1 cellular context compared by ENCODE assay signal in genomic region chr12:122984612-122985358, GRCh38.
TF ChIP-seq lines count a peak whose summit lies in the region.

No MANE protein-coding gene starts in this region.

TF ChIP-seq in K562, 482 proteins besides CTCF, POLR2A, EP300 and RAD21 (continued from another document and continues in another):
- 0 out of 2 replicates have a peak, but pooled peaks have one; percentile 17 for TF ChIP-seq ZBTB9 (CRISPR knock-in tag; IDR thresholded peaks at IDR 0.05)
- TF ChIP-seq ADNP (tag; IDR thresholded peaks at IDR 0.05), result no peak
- no peak for TF ChIP-seq KDM4B (IDR thresholded peaks at IDR 0.05; ENCODE audit: borderline replicate concordance in 2 of 2, low read depth in 1 of 2)
- no peak for TF ChIP-seq ZNF695 (CRISPR knock-in tag; IDR thresholded peaks at IDR 0.05)
- no peak for TF ChIP-seq KDM1A (IDR thresholded peaks at IDR 0.05)
- TF ChIP-seq ATF2 (CRISPR knock-in tag; IDR thresholded peaks at IDR 0.05), result no peak
- TF ChIP-seq ZBTB7A (IDR thresholded peaks at IDR 0.05; ENCODE audit: borderline replicate concordance, control insufficient read depth, low read depth, low read length), result no peak
- TF ChIP-seq BHLHE40 (IDR thresholded peaks at IDR 0.05; ENCODE audit: low read length), result no peak
- TF ChIP-seq NBN (IDR thresholded peaks at IDR 0.05; ENCODE audit: low read depth), result no peak
- TF ChIP-seq ZNF586 (CRISPR knock-in tag; conservative IDR thresholded peaks at IDR 0.05), result no peak
- no peak for TF ChIP-seq SMAD3 (CRISPR knock-in tag; conservative IDR thresholded peaks at IDR 0.05)
- TF ChIP-seq RBFOX2 (IDR thresholded peaks at IDR 0.05; ENCODE audit: low read depth, low read length), result no peak; the same call in 1 of the 2 replicates
- TF ChIP-seq RBM15 (IDR thresholded peaks at IDR 0.05; ENCODE audit: insufficient read depth, low read length), result no peak
- TF ChIP-seq FOS (IDR thresholded peaks at IDR 0.05; ENCODE audit: extremely low read depth, insufficient read length), result no peak
- TF ChIP-seq FOXP1 (CRISPR knock-in tag; IDR thresholded peaks at IDR 0.05), result no peak
- TF ChIP-seq NCOA2 (IDR thresholded peaks at IDR 0.05; ENCODE audit: partially characterized antibody in 2 of 2), result no peak
- no peak for TF ChIP-seq PATZ1 (CRISPR knock-in tag; IDR thresholded peaks at IDR 0.05; ENCODE audit: borderline replicate concordance)
- TF ChIP-seq ZBTB43 (CRISPR knock-in tag; IDR thresholded peaks at IDR 0.05), result no peak; the same call in 1 of the 2 replicates
- no peak for TF ChIP-seq HMGXB4 (CRISPR knock-in tag; IDR thresholded peaks at IDR 0.05)
- TF ChIP-seq NFE2L1 (tag; IDR thresholded peaks at IDR 0.05; ENCODE audit: borderline replicate concordance, low read depth), result no peak
- no peak for TF ChIP-seq TFAM (CRISPR knock-in tag; conservative IDR thresholded peaks at IDR 0.05)
- no peak for TF ChIP-seq CHD2 (IDR thresholded peaks at IDR 0.05; ENCODE audit: low read depth, low read length)
- peak; percentile 7 for TF ChIP-seq KDM5B (IDR thresholded peaks at IDR 0.05; ENCODE audit: insufficient replicate concordance, low read depth, low read length)
- TF ChIP-seq ZNF277 (CRISPR knock-in tag; IDR thresholded peaks at IDR 0.05; ENCODE audit: borderline replicate concordance), result no peak
- TF ChIP-seq POLR2AphosphoS5 (IDR thresholded peaks at IDR 0.05; ENCODE audit: control insufficient read depth, insufficient read depth, low read depth, low read length), result no peak
- TF ChIP-seq ELF2 (CRISPR knock-in tag; IDR thresholded peaks at IDR 0.05), result no peak
- no peak for TF ChIP-seq ZNF253 (CRISPR knock-in tag; conservative IDR thresholded peaks at IDR 0.05)
- TF ChIP-seq GABPB1 (CRISPR knock-in tag; IDR thresholded peaks at IDR 0.05), result peak; percentile 46; the same call in 1 of the 2 replicates
- TF ChIP-seq ZNF696 (CRISPR knock-in tag; conservative IDR thresholded peaks at IDR 0.05), result no peak
- no peak for TF ChIP-seq CAMTA2 (CRISPR knock-in tag; conservative IDR thresholded peaks at IDR 0.05)
- no peak for TF ChIP-seq BACH1 (tag; IDR thresholded peaks at IDR 0.05)
- no peak for TF ChIP-seq NR2F6 (CRISPR knock-in tag; IDR thresholded peaks at IDR 0.05)
- peak; percentile 42 for TF ChIP-seq GABPA (tag; conservative IDR thresholded peaks at IDR 0.05; ENCODE audit: low read depth)
- no peak for TF ChIP-seq CBFA2T2 (conservative IDR thresholded peaks at IDR 0.05)
- TF ChIP-seq FOXK1 (CRISPR knock-in tag; IDR thresholded peaks at IDR 0.05; ENCODE audit: borderline replicate concordance), result 0 out of 2 replicates have a peak, but pooled peaks have one; percentile 44
- TF ChIP-seq CREM (IDR thresholded peaks at IDR 0.05; ENCODE audit: low read depth), result no peak
- no peak for TF ChIP-seq MBD1 (CRISPR knock-in tag; IDR thresholded peaks at IDR 0.05)
- TF ChIP-seq TBL1XR1 (IDR thresholded peaks at IDR 0.05; ENCODE audit: low read length in 2 of 2), result no peak
- TF ChIP-seq SETDB1 (IDR thresholded peaks at IDR 0.05; ENCODE audit: low read length), result no peak
- TF ChIP-seq CTCFL (IDR thresholded peaks at IDR 0.05; ENCODE audit: borderline replicate concordance, insufficient read depth, low read depth, low read length, poor library complexity, severe bottlenecking), result no peak
- no peak for TF ChIP-seq MTF1 (CRISPR knock-in tag; IDR thresholded peaks at IDR 0.05; ENCODE audit: borderline replicate concordance)
- TF ChIP-seq STAT5A (IDR thresholded peaks at IDR 0.05; ENCODE audit: borderline replicate concordance, low read length), result no peak
- TF ChIP-seq MECOM (CRISPR knock-in tag; IDR thresholded peaks at IDR 0.05), result no peak
- no peak for TF ChIP-seq RUNX1 (IDR thresholded peaks at IDR 0.05; ENCODE audit: low read depth)
- TF ChIP-seq USF1 (CRISPR knock-in tag; IDR thresholded peaks at IDR 0.05), result no peak
- TF ChIP-seq PURB (CRISPR knock-in tag; IDR thresholded peaks at IDR 0.05; ENCODE audit: low read depth), result no peak
- TF ChIP-seq FOXP4 (CRISPR knock-in tag; IDR thresholded peaks at IDR 0.05; ENCODE audit: borderline replicate concordance), result no peak
- TF ChIP-seq HDAC1 (IDR thresholded peaks at IDR 0.05), result no peak
- no peak for TF ChIP-seq THRB (CRISPR knock-in tag; conservative IDR thresholded peaks at IDR 0.05)
- no peak for TF ChIP-seq ARNT (IDR thresholded peaks at IDR 0.05)
- no peak for TF ChIP-seq ESRRB (CRISPR knock-in tag; IDR thresholded peaks at IDR 0.05; ENCODE audit: borderline replicate concordance)
- no peak for TF ChIP-seq CBX2 (IDR thresholded peaks at IDR 0.05; ENCODE audit: insufficient read depth, low read length, poor library complexity, severe bottlenecking)
- no peak for TF ChIP-seq HNRNPUL1 (IDR thresholded peaks at IDR 0.05; ENCODE audit: low read length)
- TF ChIP-seq WHSC1 (IDR thresholded peaks at IDR 0.05; ENCODE audit: low read length), result no peak
- no peak for TF ChIP-seq CHD1 (IDR thresholded peaks at IDR 0.05; ENCODE audit: low read length)
